8 cellular contexts compared by ENCODE assay signal in the genomic region with DNA sequence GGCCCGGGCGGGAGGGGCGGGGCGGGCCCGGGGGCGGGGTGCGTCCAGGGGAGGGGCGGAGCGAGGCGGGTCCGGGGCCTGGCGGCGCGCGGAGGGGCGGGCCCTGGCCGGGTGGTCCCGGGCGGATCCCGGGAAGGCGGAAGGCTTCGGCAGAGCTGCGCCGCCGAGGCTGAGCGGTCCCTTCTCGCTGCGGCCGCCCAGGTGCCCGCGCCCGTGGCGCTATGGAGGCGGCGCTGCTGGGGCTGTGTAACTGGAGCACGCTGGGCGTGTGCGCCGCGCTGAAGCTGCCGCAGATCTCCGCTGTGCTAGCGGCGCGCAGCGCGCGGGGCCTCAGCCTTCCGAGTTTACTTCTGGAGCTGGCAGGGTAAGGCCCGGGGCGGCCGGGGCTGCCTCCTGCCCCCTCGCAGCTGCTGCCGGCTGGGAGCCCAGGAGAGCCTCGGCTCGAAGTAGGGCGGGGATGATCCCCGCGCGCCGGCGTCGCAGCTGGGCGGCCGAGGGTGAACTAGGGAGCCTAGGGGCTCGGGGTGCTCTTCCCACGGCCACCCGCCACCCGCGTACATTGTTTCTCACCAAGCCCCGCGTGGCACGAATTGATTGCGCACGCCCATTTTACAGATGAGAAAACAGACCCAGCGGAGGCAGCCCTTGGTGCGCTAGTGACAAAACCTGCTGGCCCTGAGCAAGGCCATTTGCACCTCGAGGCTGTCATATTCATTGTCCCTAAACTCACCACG. TPM values are rescaled to one million over a fixed set of nuclear protein-coding genes. Genes with fewer than 3 reads are reported as not detected.
DNase-seq lines count a peak whose midpoint lies in the region; ATAC-seq, FAIRE-seq and TF ChIP-seq lines count a peak whose summit lies in the region.

A gene (plus strand): TSS at position 142 of the 734 bp plus-strand sequence. CDS start 80 bp downstream, at position 222.

- H3K4me3 ChIP-seq in pancreas: peak within 1 kb of the TSS; percentile 60 to 79 (median 75)

- peak; percentile 90 for DNase-seq in Caki2 (ENCODE audit: low read depth)
- DNase-seq in NCI-H226: peak; percentile 76
- no peak for DNase-seq in activated CD4-positive, alpha-beta memory T cell treated with anti-CD3 and anti-CD28 coated beads, Interleukin-2, amount 10 ng/mL, durations not matched to agents 7 days and 5 days
- peak; percentile 44 to 63 for DNase-seq in foreskin keratinocyte
- DNase-seq in pancreas: peak in 3 of 6 donors; percentile 87 to 96 (median 95)
- DNase-seq in epidermal melanocyte (ENCODE audit: insufficient read length, low spot score): no peak

- H3K36me3 ChIP-seq in pancreas: no peaks in the 10 kb centered on the region

- ATAC-seq in GM19324 (IDR thresholded peaks at IDR 0.05; ENCODE audit: low FRiP score, unreplicated experiment): peak; percentile 84
- ATAC-seq in HG03378 (IDR thresholded peaks at IDR 0.05; ENCODE audit: unreplicated experiment): peak; percentile 76
- ATAC-seq in foreskin keratinocyte: peak; percentile 87
- ATAC-seq in pancreas: peak; percentile 78 to 90 (median 85)

- intact Hi-C loops in pancreas (cut with DNase I): no loop called here

- no peak for FAIRE-seq in pancreas (lab: Jason Lieb, UNC)

- no peaks in the 10 kb centered on the region for H3K9me3 ChIP-seq in pancreas

- H3K27ac ChIP-seq in foreskin keratinocyte (peak within 1 kb of the TSS; percentile 42), pancreas (peak within 1 kb of the TSS; percentile 91 to 96 (median 92))

- H3K9me3 Mint-ChIP-seq in activated CD4-positive, alpha-beta memory T cell treated with anti-CD3 and anti-CD28 coated beads, Interleukin-2, amount 10 ng/mL, durations not matched to agents 7 days and 5 days: no peaks in the 10 kb centered on the region

- in situ Hi-C loops in Caki2 (cut with HindIII; ENCODE audit: low pct_unique_long_range_greater_than_20kb, low sequenced_read_pairs): no loop called here

- no peaks in the 10 kb centered on the region for H3K36me3 Mint-ChIP-seq in activated CD4-positive, alpha-beta memory T cell treated with anti-CD3 and anti-CD28 coated beads, Interleukin-2, amount 10 ng/mL, durations not matched to agents 7 days and 5 days (ENCODE audit: low read depth)

- H3K4me1 ChIP-seq in foreskin keratinocyte (no peaks in the 10 kb centered on the region), pancreas (peaks cover 4 to 27% (median 14%) of the 10 kb centered on the region in 3 donors)

- POLR2A ChIA-PET in activated CD4-positive, alpha-beta memory T cell treated with anti-CD3 and anti-CD28 coated beads, Interleukin-2, amount 10 ng/mL, durations not matched to agents 7 days and 5 days (lab: Charles Lee): interaction anchor here (0.6 to 3.0 kb wide), 20 partner anchors 9 to 619 kb away, joined by 3 to 25 read pairs (median 4); a partner anchor contains a TSS

- peak within 1 kb of the TSS; percentile 80 for H3K27ac Mint-ChIP-seq in activated CD4-positive, alpha-beta memory T cell treated with anti-CD3 and anti-CD28 coated beads, Interleukin-2, amount 10 ng/mL, durations not matched to agents 7 days and 5 days

- H3K27me3 Mint-ChIP-seq in activated CD4-positive, alpha-beta memory T cell treated with anti-CD3 and anti-CD28 coated beads, Interleukin-2, amount 10 ng/mL, durations not matched to agents 7 days and 5 days: peaks cover 14% of the 10 kb centered on the region

- H3K4me3 Mint-ChIP-seq in activated CD4-positive, alpha-beta memory T cell treated with anti-CD3 and anti-CD28 coated beads, Interleukin-2, amount 10 ng/mL, durations not matched to agents 7 days and 5 days: peak within 1 kb of the TSS; percentile 79

- H3K4me1 Mint-ChIP-seq in activated CD4-positive, alpha-beta memory T cell treated with anti-CD3 and anti-CD28 coated beads, Interleukin-2, amount 10 ng/mL, durations not matched to agents 7 days and 5 days: peaks cover 25% of the 10 kb centered on the region

- CTCF ChIA-PET in activated CD4-positive, alpha-beta memory T cell treated with anti-CD3 and anti-CD28 coated beads, Interleukin-2, amount 10 ng/mL, durations not matched to agents 7 days and 5 days (lab: Charles Lee): interaction anchor here (0.9 to 1.6 kb wide), 4 partner anchors 23 to 599 kb away, joined by 3 to 8 read pairs (median 4); a partner anchor contains a TSS

- TF ChIP-seq CTCF in foreskin keratinocyte (conservative IDR thresholded peaks at IDR 0.05) (peak; percentile 33), pancreas (IDR thresholded peaks at IDR 0.05) (no peak)

- 2% methylated on average over 41 to 78 of the region's 79 CpGs for WGBS in pancreas, 2 donors

- H3K27me3 ChIP-seq in foreskin keratinocyte (peaks cover 4% of the 10 kb centered on the region), pancreas (no peaks in the 10 kb centered on the region)

RNA-seq across cellular contexts. Expression of the gene that starts here (rescaled TPM):
- total RNA-seq in Caki2 (2014; rRNA removed; shearing (Covaris generic); ENCODE audit: low replicate concordance): 31.8 and 34.9 TPM in 2 replicates
- 10 to 100 TPM; 22.9 to 23.8 TPM for total RNA-seq in activated CD4-positive, alpha-beta memory T cell treated with anti-CD3 and anti-CD28 coated beads, Interleukin-2, amount 10 ng/mL, durations not matched to agents 7 days and 5 days
- total RNA-seq in foreskin keratinocyte: 10.4 and 15.6 TPM in 2 replicates
- polyA plus RNA-seq in foreskin keratinocyte: 8.8 and 11.0 TPM in 2 replicates
- total RNA-seq in pancreas: 10 to 100 TPM; 13.7 to 26.5 (median 18.5) TPM
- 10 to 100 TPM; 11.1 to 19.2 TPM for polyA plus RNA-seq in pancreas

Comparison
In these comparisons a context has a peak if more than half of its experiments do, and no peak if none do; other contexts are left out.
1. DNase-seq: peak in Caki2 (single experiment), NCI-H226 (single experiment) and foreskin keratinocyte (2 of 2); none in activated CD4-positive, alpha-beta memory T cell treated with anti-CD3 and anti-CD28 coated beads, Interleukin-2, amount 10 ng/mL, durations not matched to agents 7 days and 5 days (single experiment) and epidermal melanocyte (single experiment).
2. Peak in every context shown above with its lines, with median percentiles within 50 percentile points of each other: ATAC-seq.